8 cellular contexts compared by ENCODE assay signal in the genomic region with DNA sequence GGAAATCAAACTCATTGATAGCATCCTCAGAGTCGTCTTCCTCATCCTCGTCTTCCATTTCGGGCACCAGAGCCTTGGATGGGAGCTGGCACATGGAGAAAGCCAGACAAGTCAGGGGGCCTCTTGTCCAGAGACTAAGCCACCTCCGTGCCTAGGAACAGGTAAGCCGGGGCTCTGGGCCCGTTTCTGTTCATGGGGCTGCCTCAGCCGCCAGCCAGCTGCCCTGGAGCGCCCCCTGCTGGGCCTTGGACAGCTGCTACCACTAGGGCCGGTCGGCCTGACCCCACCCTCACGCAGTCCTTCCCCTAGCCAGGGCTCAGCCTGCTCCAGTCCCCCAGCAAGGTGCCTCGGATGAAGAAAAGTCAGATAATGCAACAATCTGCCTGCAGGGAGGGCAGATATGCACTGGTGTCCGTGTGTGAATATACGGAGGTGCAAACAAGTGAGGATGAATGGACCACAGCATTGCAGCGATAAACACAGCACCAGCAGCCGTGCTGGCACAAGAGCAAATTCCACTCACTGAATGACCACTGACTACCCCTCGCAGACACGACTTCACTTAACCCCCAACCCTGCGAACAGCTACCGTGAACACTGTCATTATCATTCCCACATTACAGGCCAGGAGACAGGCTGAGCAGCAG. TPM values are rescaled to one million over a fixed set of nuclear protein-coding genes. Genes with fewer than 3 reads are reported as not detected.
DNase-seq lines count a peak whose midpoint lies in the region; TF ChIP-seq lines count a peak whose summit lies in the region.

No MANE protein-coding gene starts in this region.

- no peaks in the 10 kb centered on the region for H3K9me3 ChIP-seq in OCI-LY1 (ENCODE audit: low read length)
- no peaks in the 10 kb centered on the region for H3K9me3 ChIP-seq in fibroblast of lung (ENCODE audit: control insufficient read depth, insufficient read depth, low read depth, low read length)
- H3K9me3 ChIP-seq in suprapubic skin, result no peaks in the 10 kb centered on the region

- H3K9me2 ChIP-seq in OCI-LY1 (ENCODE audit: low read depth, low read length), result no peaks in the 10 kb centered on the region

- TF ChIP-seq EP300 in suprapubic skin (IDR thresholded peaks at IDR 0.05), result no peak

- no peak for TF ChIP-seq POLR2A in suprapubic skin (IDR thresholded peaks at IDR 0.05)

- no peaks in the 10 kb centered on the region for H3K27me3 ChIP-seq in OCI-LY1 (ENCODE audit: insufficient read depth, low read length)
- no peaks in the 10 kb centered on the region for H3K27me3 ChIP-seq in fibroblast of lung (ENCODE audit: control insufficient read depth, insufficient read depth, low read length)
- no peaks in the 10 kb centered on the region for H3K27me3 ChIP-seq in suprapubic skin

- H2AFZ ChIP-seq in OCI-LY1 (ENCODE audit: low read length) (no peak overlapping the region), fibroblast of lung (ENCODE audit: low read length) (no peak overlapping the region)

- no peaks in the 10 kb centered on the region for H4K20me1 ChIP-seq in OCI-LY1 (ENCODE audit: insufficient read depth, low read length)
- no peaks in the 10 kb centered on the region for H4K20me1 ChIP-seq in fibroblast of lung (ENCODE audit: control insufficient read depth, extremely low read depth, insufficient read depth, low read length)

- H3K4me3 ChIP-seq in OCI-LY1 (ENCODE audit: low read depth, low read length, poor library complexity, severe bottlenecking), result no peak overlapping the region
- H3K4me3 ChIP-seq in fibroblast of lung (replicated peaks in 1 of 4; ENCODE audit: control extremely low read depth in 1 of 4, insufficient read depth in 1 of 4, low read depth in 3 of 4, low read length in 4 of 4), result no peak overlapping the region
- no peak overlapping the region for H3K4me3 ChIP-seq in suprapubic skin

- H3K27ac ChIP-seq in OCI-LY1 (ENCODE audit: low read depth, low read length, poor library complexity, severe bottlenecking) (no peak overlapping the region), fibroblast of lung (ENCODE audit: insufficient read depth, low read length) (no peak overlapping the region), suprapubic skin (no peak overlapping the region)

- H3K36me3 ChIP-seq in OCI-LY1 (ENCODE audit: insufficient read depth, low read length), result peaks cover 93% of the 10 kb centered on the region
- H3K36me3 ChIP-seq in fibroblast of lung (ENCODE audit: control insufficient read depth, insufficient read depth, low read length), result peaks cover 63% of the 10 kb centered on the region
- peaks cover 96% of the 10 kb centered on the region for H3K36me3 ChIP-seq in suprapubic skin

- TF ChIP-seq CTCF in OCI-LY1 (IDR thresholded peaks at IDR 0.05; ENCODE audit: low read length) (peak; percentile 93), fibroblast of lung (conservative IDR thresholded peaks at IDR 0.05 in 1 of 2, IDR thresholded peaks at IDR 0.05 in 1 of 2; ENCODE audit: low read depth in 1 of 2, low read length in 2 of 2) (peak; percentile 77 to 90), suprapubic skin (IDR thresholded peaks at IDR 0.05) (peak; percentile 80 to 95)

- peak; percentile 59 for DNase-seq in NCI-H748 (lab: John Stamatoyannopoulos, UW; ENCODE audit: unreplicated experiment)
- no peak for DNase-seq in NCI-H748 treated with DMSO at 0.1 percent for 48 hours (lab: John Stamatoyannopoulos, UW)
- peak; percentile 83 to 86 for DNase-seq in activated T-cell treated with anti-CD3 and anti-CD28 coated beads, Interleukin-2, amount 50 U/mL, for 48 hours
- DNase-seq in fibroblast of lung (ENCODE audit: low read depth in 2 of 2), result peak; percentile 35 to 55
- peak in 38 of 56 donors; percentile 11 to 81 (median 40) for DNase-seq in nucleus accumbens (lab: John Stamatoyannopoulos, UW)
- no peak for DNase-seq in suprapubic skin (ENCODE audit: low spot score in 2 of 2)
- DNase-seq in DMS114 treated with DMSO at 0.1 percent for 48 hours (lab: John Stamatoyannopoulos, UW; ENCODE audit: unreplicated experiment), result no peak

- H3K79me2 ChIP-seq in OCI-LY1 (ENCODE audit: insufficient read depth, low read length) (no peaks in the 10 kb centered on the region), fibroblast of lung (ENCODE audit: control insufficient read depth, insufficient read depth, low read length) (peaks cover 31% of the 10 kb centered on the region)

- H3K4me1 ChIP-seq in OCI-LY1 (ENCODE audit: insufficient read depth, low read length, severe bottlenecking) (no peaks in the 10 kb centered on the region), fibroblast of lung (ENCODE audit: control insufficient read depth, extremely low read depth, insufficient read depth, low read length) (peaks cover 12% of the 10 kb centered on the region), suprapubic skin (peaks cover 27% of the 10 kb centered on the region)

- no peaks in the 10 kb centered on the region for H3F3A ChIP-seq in OCI-LY1 (ENCODE audit: insufficient read depth, low read length)

- H3K4me2 ChIP-seq in OCI-LY1 (ENCODE audit: low read length), result no peak overlapping the region
- H3K4me2 ChIP-seq in fibroblast of lung (ENCODE audit: extremely low read depth, insufficient read depth, low read length), result no peak overlapping the region

- WGBS in suprapubic skin, result 56% methylated on average over 16 of the region's 20 CpGs

- H3K9ac ChIP-seq in OCI-LY1 (ENCODE audit: low read length) (no peak overlapping the region), fibroblast of lung (ENCODE audit: insufficient read depth, low read length) (no peak overlapping the region)

RNA-seq across cellular contexts. Expression of gene PRKD2, which starts 11.9 kb away (rescaled TPM):
- 8.2 and 11.6 TPM in 2 replicates for total RNA-seq in fibroblast of lung
- polyA plus RNA-seq in fibroblast of lung, result 8.1 and 10.8 TPM in 2 replicates
- 15.0 and 22.3 TPM in 2 replicates for polyA plus RNA-seq in fibroblast of lung (2012)
- 30.1 and 48.5 TPM in 2 replicates for polyA minus RNA-seq in fibroblast of lung (ENCODE audit: low replicate concordance)
- 100 to 1,000 TPM in 1 of 4 donors, 10 to 100 TPM in 3; 51.5 to 136 (median 61.2) TPM for total RNA-seq in suprapubic skin

RNA-seq across cellular contexts. Expression of gene FKRP, which starts 17.0 kb away (rescaled TPM):
- 9.8 and 12.2 TPM in 2 replicates for total RNA-seq in fibroblast of lung
- 11.8 and 15.1 TPM in 2 replicates for polyA plus RNA-seq in fibroblast of lung
- polyA plus RNA-seq in fibroblast of lung (2012), result 16.8 and 19.6 TPM in 2 replicates
- 7.3 and 9.9 TPM in 2 replicates for polyA minus RNA-seq in fibroblast of lung (ENCODE audit: low replicate concordance)
- 10 to 100 TPM in 1 of 4 donors, 1 to 10 TPM in 3; 7.1 to 15.2 (median 7.8) TPM for total RNA-seq in suprapubic skin

RNA-seq across cellular contexts. Expression of gene STRN4, which starts 17.4 kb away (rescaled TPM):
- 52.9 and 56.0 TPM in 2 replicates for total RNA-seq in fibroblast of lung
- polyA plus RNA-seq in fibroblast of lung, result 33.7 and 39.9 TPM in 2 replicates
- 49.4 and 56.7 TPM in 2 replicates for polyA plus RNA-seq in fibroblast of lung (2012)
- polyA minus RNA-seq in fibroblast of lung (ENCODE audit: low replicate concordance), result 136 TPM in 2 replicates
- 10 to 100 TPM; 73.2 to 87.6 (median 81.1) TPM for total RNA-seq in suprapubic skin

RNA-seq across cellular contexts. Expression of gene SLC1A5, which starts 59.6 kb away (rescaled TPM):
- total RNA-seq in fibroblast of lung (171 and 281 TPM in 2 replicates), suprapubic skin (100 to 1,000 TPM in 3 of 4 donors, 10 to 100 TPM in 1; 79.4 to 191 (median 131) TPM)
- 107 and 114 TPM in 2 replicates for polyA plus RNA-seq in fibroblast of lung
- 124 and 153 TPM in 2 replicates for polyA plus RNA-seq in fibroblast of lung (2012)
- 345 and 412 TPM in 2 replicates for polyA minus RNA-seq in fibroblast of lung (ENCODE audit: low replicate concordance)

Comparison
In these comparisons a context has a peak if more than half of its experiments do, and no peak if none do; other contexts are left out.
1. DNase-seq: peak in NCI-H748 (single experiment), activated T-cell treated with anti-CD3 and anti-CD28 coated beads, Interleukin-2, amount 50 U/mL, for 48 hours (2 of 2), fibroblast of lung (2 of 2) and nucleus accumbens (38 of 56); none in NCI-H748 treated with DMSO at 0.1 percent for 48 hours (single experiment), suprapubic skin (0 of 2) and DMS114 treated with DMSO at 0.1 percent for 48 hours (single experiment).
2. Peak in every context shown above with its lines, with median percentiles within 50 percentile points of each other: CTCF ChIP-seq.